29 cellular contexts compared by ENCODE assay signal in the genomic region with DNA sequence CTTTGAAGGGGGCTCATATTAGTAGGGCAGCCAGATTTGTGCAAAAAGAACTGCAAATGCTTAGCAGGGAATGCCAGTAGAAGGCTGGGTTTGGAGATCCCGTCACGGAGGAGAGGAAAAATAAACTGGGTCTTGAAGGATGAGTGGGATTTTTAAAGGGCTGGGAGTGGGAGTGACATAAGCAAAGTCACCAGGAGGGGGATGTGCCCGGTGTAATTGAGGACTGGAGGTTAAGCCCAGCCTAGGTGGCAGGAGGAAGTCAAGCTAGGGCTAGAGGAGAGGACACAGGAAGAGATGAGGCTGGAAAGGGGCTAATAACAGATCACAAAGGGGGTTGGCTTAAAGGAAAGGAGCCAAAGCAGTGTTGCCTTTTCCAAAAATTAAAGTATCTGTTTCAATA. TPM values are rescaled to one million over a fixed set of nuclear protein-coding genes. Genes with fewer than 3 reads are reported as not detected.
"Had no signal": no experiment of that assay in that cellular context is flagged by ENCODE, and none has a peak within 500 bp of the region (broad histone marks: within the 10 kb centered on the region; RNA-seq: fewer than 3 reads in every experiment).

No MANE protein-coding gene starts in this region.

- H3K4me1 ChIP-seq: stomach, suprapubic skin, testis, thyroid gland, tibial artery, tibial nerve, transverse colon, upper lobe of left lung, upper lobe of right lung, uterus, vagina had no signal

- H3K27ac ChIP-seq: stomach, suprapubic skin, testis, thoracic aorta, thyroid gland, tibial artery, tibial nerve, transverse colon, upper lobe of left lung, upper lobe of right lung, uterus, vagina had no signal

- H3K27me3 Mint-ChIP-seq: stimulated activated memory B cell treated with anti-CD40 and anti-IgM and Interleukin-4, amounts not matched to agents 10 μg/mL and 1 μg/mL and 100 μg/mL, for 72 hours; stimulated activated naive CD8-positive, alpha-beta T cell treated with anti-CD3 and anti-CD28 coated beads, Interleukin-15, amount 100 ng/mL, for 72 hours; stimulated activated naive CD8-positive, alpha-beta T cell treated with anti-CD3 and anti-CD28 coated beads, Interleukin-15, Interleukin-2, amounts not matched to agents 100 ng/mL and 50 ng/mL, for 24 hours had no signal

- ATAC-seq: stimulated activated effector memory CD8-positive, alpha-beta T cell treated with anti-CD3 and anti-CD28 coated beads, Interleukin-12 subunit alpha, Interleukin-12 subunit beta, amount 100 ng/mL, for 72 hours; stimulated activated memory B cell treated with anti-CD40 and anti-IgM and Interleukin-4, amounts not matched to agents 10 μg/mL and 1 μg/mL and 100 μg/mL, for 72 hours; stimulated activated naive B cell treated with anti-CD40 and anti-IgM and Interleukin-4, amounts not matched to agents 10 μg/mL and 1 μg/mL and 100 μg/mL, for 72 hours; stimulated activated naive CD8-positive, alpha-beta T cell treated with anti-CD3 and anti-CD28 coated beads, Interleukin-15, amount 100 ng/mL, for 72 hours; stimulated activated naive CD8-positive, alpha-beta T cell treated with anti-CD3 and anti-CD28 coated beads, Interleukin-15, Interleukin-2, amounts not matched to agents 100 U/mL and 50 U/mL, for 24 hours; upper lobe of right lung had no signal

- H3K4me3 Mint-ChIP-seq: stimulated activated effector memory CD8-positive, alpha-beta T cell treated with anti-CD3 and anti-CD28 coated beads, Interleukin-12 subunit alpha, Interleukin-12 subunit beta, amount 100 ng/mL, for 72 hours; stimulated activated memory B cell treated with anti-CD40 and anti-IgM and Interleukin-4, amounts not matched to agents 10 μg/mL and 1 μg/mL and 100 μg/mL, for 72 hours; stimulated activated naive B cell treated with anti-CD40 and anti-IgM and Interleukin-4, amounts not matched to agents 10 μg/mL and 1 μg/mL and 100 μg/mL, for 72 hours; stimulated activated naive CD8-positive, alpha-beta T cell treated with anti-CD3 and anti-CD28 coated beads, Interleukin-15, amount 100 ng/mL, for 72 hours; stimulated activated naive CD8-positive, alpha-beta T cell treated with anti-CD3 and anti-CD28 coated beads, Interleukin-15, Interleukin-2, amounts not matched to agents 100 ng/mL and 50 ng/mL, for 24 hours; type B pancreatic cell had no signal

- H3K36me3 ChIP-seq: stomach, suprapubic skin, thoracic aorta, thyroid gland, tibial artery, tibial nerve, transverse colon, upper lobe of left lung, upper lobe of right lung, uterus, vagina had no signal

- H3K4me1 Mint-ChIP-seq: stimulated activated effector memory CD8-positive, alpha-beta T cell treated with anti-CD3 and anti-CD28 coated beads, Interleukin-12 subunit alpha, Interleukin-12 subunit beta, amount 100 ng/mL, for 72 hours; stimulated activated memory B cell treated with anti-CD40 and anti-IgM and Interleukin-4, amounts not matched to agents 10 μg/mL and 1 μg/mL and 100 μg/mL, for 72 hours; stimulated activated naive B cell treated with anti-CD40 and anti-IgM and Interleukin-4, amounts not matched to agents 10 μg/mL and 1 μg/mL and 100 μg/mL, for 72 hours; stimulated activated naive CD8-positive, alpha-beta T cell treated with anti-CD3 and anti-CD28 coated beads, Interleukin-15, amount 100 ng/mL, for 72 hours had no signal

- H3K27me3 ChIP-seq: suprapubic skin, testis, thyroid gland, tibial artery, tibial nerve, transverse colon, upper lobe of left lung, upper lobe of right lung, uterus, vagina had no signal

- H3K9me3 ChIP-seq: stomach, suprapubic skin, testis, thoracic aorta, thyroid gland, tibial artery, tibial nerve, transverse colon, upper lobe of left lung, upper lobe of right lung, uterus, vagina had no signal

- H3K9me3 Mint-ChIP-seq: stimulated activated effector memory CD8-positive, alpha-beta T cell treated with anti-CD3 and anti-CD28 coated beads, Interleukin-12 subunit alpha, Interleukin-12 subunit beta, amount 100 ng/mL, for 72 hours; type B pancreatic cell had no signal

- FAIRE-seq: urothelium cell line had no signal

- H3K4me3 ChIP-seq: stomach, suprapubic skin, testis, thoracic aorta, thyroid gland, tibial artery, tibial nerve, transverse colon, upper lobe of left lung, upper lobe of right lung, uterus, vagina had no signal

- H3K27ac Mint-ChIP-seq: stimulated activated effector memory CD8-positive, alpha-beta T cell treated with anti-CD3 and anti-CD28 coated beads, Interleukin-12 subunit alpha, Interleukin-12 subunit beta, amount 100 ng/mL, for 72 hours; stimulated activated memory B cell treated with anti-CD40 and anti-IgM and Interleukin-4, amounts not matched to agents 10 μg/mL and 1 μg/mL and 100 μg/mL, for 72 hours; stimulated activated naive B cell treated with anti-CD40 and anti-IgM and Interleukin-4, amounts not matched to agents 10 μg/mL and 1 μg/mL and 100 μg/mL, for 72 hours; stimulated activated naive CD8-positive, alpha-beta T cell treated with anti-CD3 and anti-CD28 coated beads, Interleukin-15, Interleukin-2, amounts not matched to agents 100 ng/mL and 50 ng/mL, for 24 hours; type B pancreatic cell had no signal

- DNase-seq: stimulated activated CD4-positive, alpha-beta T cell treated with anti-CD3 and anti-CD28 coated beads, Interleukin-2, amount 100 ng/mL, for 48 hours; stimulated activated CD4-positive, alpha-beta T cell treated with anti-CD3 and anti-CD28 coated beads, Interleukin-4, amount 100 ng/mL, for 1 hour; stimulated activated CD4-positive, alpha-beta T cell treated with anti-CD3 and anti-CD28 coated beads, Interleukin-4, amount 100 ng/mL, for 24 hours; stimulated activated CD4-positive, alpha-beta T cell treated with anti-CD3 and anti-CD28 coated beads, Interleukin-4, amount 100 ng/mL, for 4 hours; stimulated activated CD8-positive, alpha-beta memory T cell treated with anti-CD3 and anti-CD28 coated beads, Interleukin-4, amount 100 ng/mL, for 48 hours; stimulated activated naive B cell treated with anti-CD40 and anti-IgM and Interleukin-4, amounts not matched to agents 10 μg/mL and 1 μg/mL and 100 μg/mL, for 72 hours; stimulated activated naive CD4-positive, alpha-beta T cell; stimulated activated naive CD4-positive, alpha-beta T cell treated with Interleukin-2 at 50 U/mL for 16 hours; stimulated activated naive CD8-positive, alpha-beta T cell treated with anti-CD3 and anti-CD28 coated beads, Interleukin-15, amount 100 ng/mL, for 72 hours; stimulated activated naive CD8-positive, alpha-beta T cell treated with anti-CD3 and anti-CD28 coated beads, Interleukin-15, Interleukin-2, amounts not matched to agents 100 U/mL and 50 U/mL, for 24 hours; stomach; substantia nigra; testis; thyroid gland; tibial artery; transverse colon; trophoblast cell; upper lobe of left lung; upper lobe of right lung; uterus had no signal

- H3K36me3 Mint-ChIP-seq: stimulated activated effector memory CD8-positive, alpha-beta T cell treated with anti-CD3 and anti-CD28 coated beads, Interleukin-12 subunit alpha, Interleukin-12 subunit beta, amount 100 ng/mL, for 72 hours; stimulated activated memory B cell treated with anti-CD40 and anti-IgM and Interleukin-4, amounts not matched to agents 10 μg/mL and 1 μg/mL and 100 μg/mL, for 72 hours; stimulated activated naive B cell treated with anti-CD40 and anti-IgM and Interleukin-4, amounts not matched to agents 10 μg/mL and 1 μg/mL and 100 μg/mL, for 72 hours; type B pancreatic cell had no signal

RNA-seq across cellular contexts. Expression of a gene that starts 26.4 kb away (rescaled TPM):
- total RNA-seq: thoracic aorta, tibial nerve, upper lobe of right lung, vagina had no signal
